ENCODE assay signal across 1 cellular context in the genomic region with DNA sequence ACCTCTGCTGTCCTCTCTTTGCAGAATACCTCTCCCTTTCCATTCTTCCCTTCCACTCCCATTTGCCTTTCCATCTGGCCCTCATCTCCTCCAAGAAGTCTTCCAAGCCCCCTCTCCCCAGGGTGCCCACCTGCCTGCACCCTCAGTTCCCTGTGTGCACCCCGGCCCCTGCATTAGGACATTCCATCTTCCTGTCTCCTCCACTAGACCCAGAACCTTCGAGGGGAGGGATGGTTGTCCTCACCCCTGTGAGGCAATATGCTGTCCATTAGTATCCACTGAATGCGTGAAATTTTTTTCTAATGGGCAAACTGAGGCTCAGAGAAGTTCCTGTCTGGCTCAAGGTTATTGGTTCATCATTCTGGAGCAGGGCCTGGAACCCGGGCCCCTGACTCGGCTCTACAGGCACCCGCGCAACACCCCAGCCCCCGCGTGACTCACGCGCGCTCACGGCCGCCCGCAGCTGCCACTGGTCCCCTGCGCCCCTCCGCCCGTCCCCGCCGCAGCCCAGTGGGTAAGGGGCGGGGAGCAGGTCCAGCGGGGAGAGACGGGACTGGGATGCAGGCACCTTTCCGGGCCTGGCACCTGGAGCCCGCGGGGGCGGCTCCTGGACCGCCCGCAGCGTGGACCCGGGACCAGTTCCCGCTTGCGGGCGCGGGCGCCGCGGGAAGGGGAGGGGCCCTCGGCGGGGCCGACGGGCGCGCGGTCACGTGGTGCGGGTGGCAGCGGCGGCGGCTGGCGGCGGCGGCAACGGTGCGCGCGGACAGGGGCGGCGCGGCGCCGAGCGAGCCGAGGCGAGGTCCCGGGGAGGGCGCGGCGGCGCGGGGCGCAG.
TF ChIP-seq lines count a peak whose summit lies in the region.

No MANE protein-coding gene starts in this region.

TF ChIP-seq in HEK293, 187 proteins besides CTCF, POLR2A, EP300 and RAD21 (continued from another document):
- TF ChIP-seq, protein P1, sequence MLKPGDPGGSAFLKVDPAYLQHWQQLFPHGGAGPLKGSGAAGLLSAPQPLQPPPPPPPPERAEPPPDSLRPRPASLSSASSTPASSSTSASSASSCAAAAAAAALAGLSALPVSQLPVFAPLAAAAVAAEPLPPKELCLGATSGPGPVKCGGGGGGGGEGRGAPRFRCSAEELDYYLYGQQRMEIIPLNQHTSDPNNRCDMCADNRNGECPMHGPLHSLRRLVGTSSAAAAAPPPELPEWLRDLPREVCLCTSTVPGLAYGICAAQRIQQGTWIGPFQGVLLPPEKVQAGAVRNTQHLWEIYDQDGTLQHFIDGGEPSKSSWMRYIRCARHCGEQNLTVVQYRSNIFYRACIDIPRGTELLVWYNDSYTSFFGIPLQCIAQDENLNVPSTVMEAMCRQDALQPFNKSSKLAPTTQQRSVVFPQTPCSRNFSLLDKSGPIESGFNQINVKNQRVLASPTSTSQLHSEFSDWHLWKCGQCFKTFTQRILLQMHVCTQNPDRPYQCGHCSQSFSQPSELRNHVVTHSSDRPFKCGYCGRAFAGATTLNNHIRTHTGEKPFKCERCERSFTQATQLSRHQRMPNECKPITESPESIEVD (tag by site-specific recombination; IDR thresholded peaks at IDR 0.05), result no peak
- no peak for TF ChIP-seq YY2 (tag by site-specific recombination; IDR thresholded peaks at IDR 0.05)
- TF ChIP-seq ZFHX2 (tag by site-specific recombination; conservative IDR thresholded peaks at IDR 0.05), result peak; percentile 33
- TF ChIP-seq KLF7 (tag by site-specific recombination; IDR thresholded peaks at IDR 0.05; ENCODE audit: borderline replicate concordance), result 0 out of 2 replicates have a peak, but pooled peaks have one; percentile 12
- TF ChIP-seq, protein P2, sequence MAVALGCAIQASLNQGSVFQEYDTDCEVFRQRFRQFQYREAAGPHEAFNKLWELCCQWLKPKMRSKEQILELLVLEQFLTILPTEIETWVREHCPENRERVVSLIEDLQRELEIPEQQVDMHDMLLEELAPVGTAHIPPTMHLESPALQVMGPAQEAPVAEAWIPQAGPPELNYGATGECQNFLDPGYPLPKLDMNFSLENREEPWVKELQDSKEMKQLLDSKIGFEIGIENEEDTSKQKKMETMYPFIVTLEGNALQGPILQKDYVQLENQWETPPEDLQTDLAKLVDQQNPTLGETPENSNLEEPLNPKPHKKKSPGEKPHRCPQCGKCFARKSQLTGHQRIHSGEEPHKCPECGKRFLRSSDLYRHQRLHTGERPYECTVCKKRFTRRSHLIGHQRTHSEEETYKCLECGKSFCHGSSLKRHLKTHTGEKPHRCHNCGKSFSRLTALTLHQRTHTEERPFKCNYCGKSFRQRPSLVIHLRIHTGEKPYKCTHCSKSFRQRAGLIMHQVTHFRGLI (tag by site-specific recombination; IDR thresholded peaks at IDR 0.05), result peak; percentile 31; the same call in 1 of the 2 replicates
- TF ChIP-seq, protein P3, sequence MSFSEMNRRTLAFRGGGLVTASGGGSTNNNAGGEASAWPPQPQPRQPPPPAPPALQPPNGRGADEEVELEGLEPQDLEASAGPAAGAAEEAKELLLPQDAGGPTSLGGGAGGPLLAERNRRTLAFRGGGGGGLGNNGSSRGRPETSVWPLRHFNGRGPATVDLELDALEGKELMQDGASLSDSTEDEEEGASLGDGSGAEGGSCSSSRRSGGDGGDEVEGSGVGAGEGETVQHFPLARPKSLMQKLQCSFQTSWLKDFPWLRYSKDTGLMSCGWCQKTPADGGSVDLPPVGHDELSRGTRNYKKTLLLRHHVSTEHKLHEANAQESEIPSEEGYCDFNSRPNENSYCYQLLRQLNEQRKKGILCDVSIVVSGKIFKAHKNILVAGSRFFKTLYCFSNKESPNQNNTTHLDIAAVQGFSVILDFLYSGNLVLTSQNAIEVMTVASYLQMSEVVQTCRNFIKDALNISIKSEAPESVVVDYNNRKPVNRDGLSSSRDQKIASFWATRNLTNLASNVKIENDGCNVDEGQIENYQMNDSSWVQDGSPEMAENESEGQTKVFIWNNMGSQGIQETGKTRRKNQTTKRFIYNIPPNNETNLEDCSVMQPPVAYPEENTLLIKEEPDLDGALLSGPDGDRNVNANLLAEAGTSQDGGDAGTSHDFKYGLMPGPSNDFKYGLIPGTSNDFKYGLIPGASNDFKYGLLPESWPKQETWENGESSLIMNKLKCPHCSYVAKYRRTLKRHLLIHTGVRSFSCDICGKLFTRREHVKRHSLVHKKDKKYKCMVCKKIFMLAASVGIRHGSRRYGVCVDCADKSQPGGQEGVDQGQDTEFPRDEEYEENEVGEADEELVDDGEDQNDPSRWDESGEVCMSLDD (tag by site-specific recombination; IDR thresholded peaks at IDR 0.05), result 0 out of 2 replicates have a peak, but pooled peaks have one; percentile 22
- TF ChIP-seq, protein P4, sequence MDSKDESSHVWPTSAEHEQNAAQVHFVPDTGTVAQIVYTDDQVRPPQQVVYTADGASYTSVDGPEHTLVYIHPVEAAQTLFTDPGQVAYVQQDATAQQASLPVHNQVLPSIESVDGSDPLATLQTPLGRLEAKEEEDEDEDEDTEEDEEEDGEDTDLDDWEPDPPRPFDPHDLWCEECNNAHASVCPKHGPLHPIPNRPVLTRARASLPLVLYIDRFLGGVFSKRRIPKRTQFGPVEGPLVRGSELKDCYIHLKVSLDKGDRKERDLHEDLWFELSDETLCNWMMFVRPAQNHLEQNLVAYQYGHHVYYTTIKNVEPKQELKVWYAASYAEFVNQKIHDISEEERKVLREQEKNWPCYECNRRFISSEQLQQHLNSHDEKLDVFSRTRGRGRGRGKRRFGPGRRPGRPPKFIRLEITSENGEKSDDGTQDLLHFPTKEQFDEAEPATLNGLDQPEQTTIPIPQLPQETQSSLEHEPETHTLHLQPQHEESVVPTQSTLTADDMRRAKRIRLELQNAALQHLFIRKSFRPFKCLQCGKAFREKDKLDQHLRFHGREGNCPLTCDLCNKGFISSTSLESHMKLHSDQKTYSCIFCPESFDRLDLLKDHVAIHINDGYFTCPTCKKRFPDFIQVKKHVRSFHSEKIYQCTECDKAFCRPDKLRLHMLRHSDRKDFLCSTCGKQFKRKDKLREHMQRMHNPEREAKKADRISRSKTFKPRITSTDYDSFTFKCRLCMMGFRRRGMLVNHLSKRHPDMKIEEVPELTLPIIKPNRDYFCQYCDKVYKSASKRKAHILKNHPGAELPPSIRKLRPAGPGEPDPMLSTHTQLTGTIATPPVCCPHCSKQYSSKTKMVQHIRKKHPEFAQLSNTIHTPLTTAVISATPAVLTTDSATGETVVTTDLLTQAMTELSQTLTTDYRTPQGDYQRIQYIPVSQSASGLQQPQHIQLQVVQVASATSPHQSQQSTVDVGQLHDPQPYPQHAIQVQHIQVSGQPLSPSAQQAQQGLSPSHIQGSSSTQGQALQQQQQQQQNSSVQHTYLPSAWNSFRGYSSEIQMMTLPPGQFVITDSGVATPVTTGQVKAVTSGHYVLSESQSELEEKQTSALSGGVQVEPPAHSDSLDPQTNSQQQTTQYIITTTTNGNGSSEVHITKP (tag by site-specific recombination; IDR thresholded peaks at IDR 0.05), result peak; percentile 72
- 0 out of 2 replicates have a peak, but pooled peaks have one; percentile 61 for TF ChIP-seq ZSCAN30 (tag by site-specific recombination; IDR thresholded peaks at IDR 0.05)
- peak; percentile 79 for TF ChIP-seq SCRT2 (tag by site-specific recombination; IDR thresholded peaks at IDR 0.05)
